23 cellular contexts compared by ENCODE assay signal in genomic region chr6:55774542-55775318, GRCh38.
"Had no signal": no experiment of that assay in that cellular context is flagged by ENCODE, and none has a peak within 500 bp of the region (broad histone marks: within the 10 kb centered on the region; RNA-seq: fewer than 3 reads in every experiment).

No MANE protein-coding gene starts in this region.

- ATAC-seq: activated CD4-positive, alpha-beta T cell treated with anti-CD3 and anti-CD28 coated beads for 36 hours; activated T-helper 17 cell treated with anti-CD3 and anti-CD28 coated beads, Interleukin-2, amount 50 U/mL, for 72 hours; K562; Right ventricle myocardium inferior; T-cell had no signal

- H3K27ac ChIP-seq: SK-N-MC, VCaP had no signal

- H3K4me3 ChIP-seq: K562, SK-N-MC had no signal

- DNase-seq: activated CD4-positive, alpha-beta memory T cell treated with anti-CD3 and anti-CD28 coated beads, Interleukin-2, amount 10 ng/mL, durations not matched to agents 7 days and 5 days; activated CD4-positive, alpha-beta T cell treated with anti-CD3 and anti-CD28 coated beads for 36 hours; activated CD4-positive, alpha-beta T cell treated with anti-CD3 and anti-CD28 coated beads, Interleukin-2, amount 50 U/mL, for 1 hour; activated gamma-delta T cell; activated naive CD4-positive, alpha-beta T cell treated with anti-CD3 and anti-CD28 coated beads for 36 hours; activated T-cell treated with anti-CD3 and anti-CD28 coated beads for 4 hours; activated T-cell treated with anti-CD3 and anti-CD28 coated beads, Interleukin-2, amount 50 U/mL, for 48 hours; amygdala; Karpas-422; MM.1S; NCI-H1105; NCI-H146; NCI-H1930; NCI-H524 treated with DMSO at 0.1 percent for 48 hours; NCI-H748 treated with DMSO at 0.1 percent for 48 hours; RPMI8226; T-cell; T-helper 2 cell had no signal
